ENCODE assay signal across 12 cellular contexts in genomic region chr5:180673371-180674252, GRCh38. TPM values are rescaled to one million over a fixed set of nuclear protein-coding genes. Genes with fewer than 3 reads are reported as not detected.
A peak's percentile ranks its signal among the peaks of the same experiment; 100 is the strongest.
DNase-seq lines count a peak whose midpoint lies in the region; TF ChIP-seq lines count a peak whose summit lies in the region.
"Had no signal": no experiment of that assay in that cellular context is flagged by ENCODE, and none has a peak within 500 bp of the region (broad histone marks: within the 10 kb centered on the region; RNA-seq: fewer than 3 reads in every experiment).

No MANE protein-coding gene starts in this region.

- no peak overlapping the region for H3K9ac ChIP-seq in Loucy (ENCODE audit: low read depth, low read length, poor library complexity, severe bottlenecking)
- H3K9ac ChIP-seq in neuronal stem cell (ENCODE audit: low read depth, low read length, poor library complexity): peak overlapping the region; percentile 91

- H3K18ac ChIP-seq in neuronal stem cell (ENCODE audit: low read length): peak overlapping the region; percentile 93

- H3K4me3 ChIP-seq in Loucy (ENCODE audit: low read length, poor library complexity, severe bottlenecking): peak overlapping the region; percentile 57
- H3K4me3 ChIP-seq in neuronal stem cell (ENCODE audit: low read length in 2 of 2): peak overlapping the region; percentile 22 to 85

- TF ChIP-seq CTCF in Loucy (conservative IDR thresholded peaks at IDR 0.05; ENCODE audit: low read length): peak; percentile 37
- peak; percentile 38 for TF ChIP-seq CTCF in glutamatergic neuron (IDR thresholded peaks at IDR 0.05; ENCODE audit: partially characterized antibody, unreplicated experiment)
- no peak for TF ChIP-seq CTCF in RWPE1 (conservative IDR thresholded peaks at IDR 0.05; ENCODE audit: low read depth)

- H3K27ac ChIP-seq in neuronal stem cell (replicated peaks; ENCODE audit: low read length) (no peak overlapping the region), RWPE1 (no peak overlapping the region)

- POLR2A ChIA-PET in RWPE1 (lab: Yijun Ruan, JAX; ENCODE audit: low non-redundant PET): no interaction called here

- no CpG with 5 or more reads among the region's 77 CpGs for WGBS in neuronal stem cell (ENCODE audit: extremely low coverage in 2 of 2, insufficient read length in 2 of 2, insufficient replicate concordance in 1 of 2), 2 donors

- H3K4ac ChIP-seq in neuronal stem cell (ENCODE audit: low read length): no peak overlapping the region

- H3K4me1 Mint-ChIP-seq in glutamatergic neuron (ENCODE audit: low read depth, unreplicated experiment): no peaks in the 10 kb centered on the region

- no peaks in the 10 kb centered on the region for H3K36me3 ChIP-seq in Loucy (ENCODE audit: insufficient read depth, low read length)
- no peaks in the 10 kb centered on the region for H3K36me3 ChIP-seq in neuronal stem cell (replicated peaks in 1 of 2; ENCODE audit: control insufficient read depth in 2 of 2, insufficient read depth in 2 of 2, low read length in 2 of 2)

- H3K27me3 Mint-ChIP-seq in glutamatergic neuron (ENCODE audit: unreplicated experiment): peaks cover 11% of the 10 kb centered on the region

- H2AK5ac ChIP-seq in neuronal stem cell (ENCODE audit: low read depth, low read length): peak overlapping the region; percentile 61

- H2BK12ac ChIP-seq in neuronal stem cell (ENCODE audit: low read length): no peak overlapping the region

- no peaks in the 10 kb centered on the region for H4K20me1 ChIP-seq in Loucy (ENCODE audit: insufficient read depth, low read length, poor library complexity, severe bottlenecking)

- peak overlapping the region; percentile 31 for H3K14ac ChIP-seq in neuronal stem cell (ENCODE audit: low read length)

- no peaks in the 10 kb centered on the region for H3K9me3 Mint-ChIP-seq in glutamatergic neuron (ENCODE audit: unreplicated experiment)
- H3K9me3 Mint-ChIP-seq: CD4-positive, CD25-positive, alpha-beta regulatory T cell; memory B cell had no signal

- H3F3A ChIP-seq in Loucy (ENCODE audit: low read depth): no peaks in the 10 kb centered on the region

- DNase-seq in D341Med (ENCODE audit: low spot score) (peak; percentile 45), glutamatergic neuron (peak; percentile 51), neuronal stem cell (ENCODE audit: low spot score) (peak; percentile 14), NCI-H2107 (lab: John Stamatoyannopoulos, UW) (no peak), RWPE1 (ENCODE audit: low spot score) (no peak), posterior vena cava (ENCODE audit: low spot score) (no peak)
- DNase-seq in effector CD8-positive, alpha-beta T cell (lab: John Stamatoyannopoulos, UW): no peak
- DNase-seq: CD4-positive, CD25-positive, alpha-beta regulatory T cell; NCI-H446 treated with DMSO at 0.1 percent for 48 hours had no signal

- peak overlapping the region; percentile 24 for H2BK15ac ChIP-seq in neuronal stem cell (ENCODE audit: low read length)

- no peaks in the 10 kb centered on the region for H3K79me1 ChIP-seq in neuronal stem cell (ENCODE audit: low read depth, low read length)

- no peaks in the 10 kb centered on the region for H3K9me3 ChIP-seq in Loucy (ENCODE audit: insufficient read depth, low read depth, low read length)
- H3K9me3 ChIP-seq in neuronal stem cell (replicated peaks in 1 of 2; ENCODE audit: control insufficient read depth in 2 of 2, insufficient read depth in 1 of 2, low read depth in 1 of 2, low read length in 2 of 2): peaks cover 2 to 3% of the 10 kb centered on the region in 2 donors

- peak overlapping the region; percentile 65 for H2AFZ ChIP-seq in Loucy (ENCODE audit: low read length)
- H2AFZ ChIP-seq in neuronal stem cell (ENCODE audit: low read length): peak overlapping the region; percentile 82

- H4K91ac ChIP-seq in neuronal stem cell (ENCODE audit: low read depth, low read length, poor library complexity): no peak overlapping the region

- peaks cover 4% of the 10 kb centered on the region for H3K36me3 Mint-ChIP-seq in glutamatergic neuron (ENCODE audit: unreplicated experiment)
- H3K36me3 Mint-ChIP-seq: CD4-positive, CD25-positive, alpha-beta regulatory T cell; memory B cell had no signal

- H4K8ac ChIP-seq in neuronal stem cell (ENCODE audit: low read depth, low read length): peak overlapping the region; percentile 23

- H3K27me3 ChIP-seq in Loucy (ENCODE audit: insufficient read depth, low read length, poor library complexity, severe bottlenecking) (no peaks in the 10 kb centered on the region), neuronal stem cell (ENCODE audit: control insufficient read depth in 3 of 3, insufficient read depth in 3 of 3, low read depth in 1 of 3, low read length in 3 of 3) (peaks cover 8 to 59% (median 15%) of the 10 kb centered on the region in 3 experiments)

- CTCF ChIA-PET in RWPE1 (lab: Yijun Ruan, JAX): interaction anchor here (0.6 kb wide), 1 partner anchor 63 kb away, joined by 4 read pairs; no protein-coding TSS in a partner anchor

- H3K4me2 ChIP-seq in Loucy (ENCODE audit: low read depth, low read length, poor library complexity, severe bottlenecking) (peak overlapping the region; percentile 59), neuronal stem cell (ENCODE audit: insufficient read depth, low read length, poor library complexity, severe bottlenecking) (peak overlapping the region; percentile 91)

- no peaks in the 10 kb centered on the region for H3K79me2 ChIP-seq in Loucy (ENCODE audit: insufficient read depth, low read length)

- intact Hi-C loops in posterior vena cava (cut with DNase I): no loop called here

- H2BK120ac ChIP-seq in neuronal stem cell (ENCODE audit: low read depth, low read length): no peak overlapping the region

- H3K9me2 ChIP-seq in Loucy (replicated peaks; ENCODE audit: low read depth, low read length): no peaks in the 10 kb centered on the region

- no peak overlapping the region for H2BK5ac ChIP-seq in neuronal stem cell (ENCODE audit: low read length)

- peak overlapping the region; percentile 95 for H3K23ac ChIP-seq in neuronal stem cell (ENCODE audit: low read depth, low read length, poor library complexity)

- no peaks in the 10 kb centered on the region for H3K4me1 ChIP-seq in Loucy (ENCODE audit: insufficient read depth, low read length, poor library complexity, severe bottlenecking)
- H3K4me1 ChIP-seq in neuronal stem cell (ENCODE audit: control insufficient read depth in 2 of 2, insufficient read depth in 1 of 2, low read depth in 1 of 2, low read length in 2 of 2): peaks cover 2% of the 10 kb centered on the region in 2 donors

- peak overlapping the region; percentile 59 for H3K4me3 Mint-ChIP-seq in glutamatergic neuron (ENCODE audit: unreplicated experiment)
- H3K4me3 Mint-ChIP-seq: memory B cell had no signal

- no peak overlapping the region for H3K27ac Mint-ChIP-seq in glutamatergic neuron (ENCODE audit: unreplicated experiment)
- H3K27ac Mint-ChIP-seq: memory B cell had no signal

RNA-seq across cellular contexts. Expression of gene FLT4, which starts 24.2 kb away (rescaled TPM):
- total RNA-seq in glutamatergic neuron (ENCODE audit: unreplicated experiment): 0.17 TPM
- 5.4 TPM for polyA plus RNA-seq in neuronal stem cell (2013, experiment 1 of 2)
- 5.5 TPM for polyA plus RNA-seq in neuronal stem cell (2013, experiment 2 of 2)
- total RNA-seq in posterior vena cava: 10 to 100 TPM; 18.0 to 29.6 TPM
- total RNA-seq: RPMI7951 had no signal

Comparison
In these comparisons a context has a peak if more than half of its experiments do, and no peak if none do; other contexts are left out.
1. DNase-seq: peak in D341Med (single experiment), glutamatergic neuron (single experiment) and neuronal stem cell (single experiment); none in NCI-H2107 (single experiment), RWPE1 (single experiment), posterior vena cava (single experiment) and effector CD8-positive, alpha-beta T cell (single experiment).
2. RNA of gene FLT4, which starts 24.2 kb away (total RNA-seq): 18.0 to 29.6 TPM in posterior vena cava; 0.17 TPM in glutamatergic neuron (single experiment); every median in the first group is over 10 times any median in the second.